ENCODE assay signal across 9 cellular contexts in genomic region chr6:42099340-42100028, GRCh38.
A peak's percentile ranks its signal among the peaks of the same experiment; 100 is the strongest.
DNase-seq lines count a peak whose midpoint lies in the region; ATAC-seq lines count a peak whose summit lies in the region.
"Had no signal": no experiment of that assay in that cellular context is flagged by ENCODE, and none has a peak within 500 bp of the region (broad histone marks: within the 10 kb centered on the region; RNA-seq: fewer than 3 reads in every experiment).

No MANE protein-coding gene starts in this region.

- DNase-seq in NCI-H748 (lab: John Stamatoyannopoulos, UW; ENCODE audit: unreplicated experiment) (peak; percentile 46), NCI-H748 treated with DMSO at 0.1 percent for 48 hours (lab: John Stamatoyannopoulos, UW) (no peak), SW480 (ENCODE audit: low spot score) (peak; percentile 88), glomerular visceral epithelial cell (ENCODE audit: extremely low spot score) (peak; percentile 76), NCI-H1436 treated with DMSO at 0.1 percent for 48 hours (lab: John Stamatoyannopoulos, UW) (no peak)
- DNase-seq in stimulated activated CD4-positive, alpha-beta T cell treated with anti-CD3 and anti-CD28 coated beads, Interleukin-4, amount 100 ng/mL, for 24 hours, result peak; percentile 28
- DNase-seq: NCI-H510A had no signal

- ATAC-seq in HG03469 (IDR thresholded peaks at IDR 0.05; ENCODE audit: unreplicated experiment) (no peak), HG02763 (IDR thresholded peaks at IDR 0.05; ENCODE audit: unreplicated experiment) (no peak)

Comparison
In these comparisons a context has a peak if more than half of its experiments do, and no peak if none do; other contexts are left out.
1. DNase-seq: peak in NCI-H748 (single experiment), SW480 (single experiment), glomerular visceral epithelial cell (single experiment) and stimulated activated CD4-positive, alpha-beta T cell treated with anti-CD3 and anti-CD28 coated beads, Interleukin-4, amount 100 ng/mL, for 24 hours (single experiment); none in NCI-H748 treated with DMSO at 0.1 percent for 48 hours (single experiment) and NCI-H1436 treated with DMSO at 0.1 percent for 48 hours (single experiment).